ENCODE assay signal across 10 cellular contexts in the genomic region with DNA sequence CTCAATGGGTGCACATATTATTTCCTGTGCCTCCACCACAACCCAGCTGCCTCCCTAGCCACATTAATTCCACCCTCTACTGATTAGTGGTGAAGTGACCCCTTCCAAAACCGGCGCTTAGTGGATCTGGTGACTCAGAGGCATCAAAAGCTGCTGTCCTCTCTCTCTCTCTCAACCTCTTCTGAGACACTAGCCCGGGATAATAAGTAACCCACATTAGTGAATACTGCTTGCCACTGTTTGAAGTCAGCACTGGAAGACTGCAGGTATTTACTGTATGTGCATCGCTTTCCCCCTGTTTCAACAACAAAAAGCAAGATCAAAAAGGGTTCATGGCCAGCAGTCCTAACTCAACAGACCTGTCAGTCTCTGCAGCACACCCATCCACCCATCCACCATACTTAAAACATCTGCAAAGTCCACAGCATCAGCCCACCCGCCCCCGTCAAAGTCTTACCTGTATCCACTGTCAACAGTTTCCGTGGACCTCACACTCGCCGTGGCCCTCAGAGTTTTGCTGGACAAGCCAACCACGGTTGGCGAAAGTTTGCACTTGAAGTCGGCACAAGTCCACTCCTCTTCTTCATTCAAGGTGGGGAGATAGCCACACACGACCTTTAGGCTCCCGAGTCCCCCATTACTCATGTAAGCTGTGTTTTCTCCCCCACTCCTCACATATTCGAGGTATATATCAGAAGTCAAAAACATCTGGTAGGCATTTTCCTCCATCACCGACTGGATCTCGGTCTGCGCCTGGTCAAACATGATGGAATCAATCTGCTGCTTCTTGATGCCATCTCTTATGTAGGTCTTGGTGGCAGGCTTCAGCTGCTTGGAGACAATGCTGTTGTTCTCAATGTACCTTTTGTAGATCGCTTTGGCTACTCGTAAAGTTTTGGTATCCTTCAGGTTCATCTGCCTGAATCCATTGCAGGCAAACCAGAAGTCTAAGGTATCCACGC. TPM values are rescaled to one million over a fixed set of nuclear protein-coding genes. Genes with fewer than 3 reads are reported as not detected.
DNase-seq lines count a peak whose midpoint lies in the region; ATAC-seq, FAIRE-seq and TF ChIP-seq lines count a peak whose summit lies in the region.
"Had no signal": no experiment of that assay in that cellular context is flagged by ENCODE, and none has a peak within 500 bp of the region (broad histone marks: within the 10 kb centered on the region; RNA-seq: fewer than 3 reads in every experiment).

No MANE protein-coding gene starts in this region.

- intact Hi-C loops in OCI-LY7 (cut with micrococcal nuclease; ENCODE audit: unreplicated experiment), result loop anchor here (2.0 to 10.0 kb wide), 3 partner anchors 263 to 607 kb away; no protein-coding TSS in a partner anchor

- H3K79me2 ChIP-seq in GM23248 (ENCODE audit: insufficient read depth) (0 out of 2 replicates have a peak, but pooled peaks cover 6% of the 10 kb centered on the region), OCI-LY7 (ENCODE audit: insufficient read depth, low read depth, low read length) (peaks cover 7% of the 10 kb centered on the region; the same call in 1 of the 2 replicates)

- H3K36me3 ChIP-seq in GM23248 (ENCODE audit: low read depth) (no peaks in the 10 kb centered on the region), small intestine (ENCODE audit: control insufficient read depth in 2 of 2, insufficient read depth in 2 of 2, low read length in 2 of 2) (no peaks in the 10 kb centered on the region), OCI-LY7 (ENCODE audit: insufficient read depth, low read length) (0 out of 2 replicates have a peak, but pooled peaks cover 13% of the 10 kb centered on the region)

- H3K4me3 ChIP-seq in GM23248 (no peak overlapping the region), small intestine (ENCODE audit: low read depth in 1 of 2, low read length in 2 of 2) (no peak overlapping the region), OCI-LY7 (ENCODE audit: low read depth, low read length, poor library complexity, severe bottlenecking) (no peak overlapping the region)

- in situ Hi-C loops in GM23248 (cut with MboI), result loop anchor here (25.0 kb wide), 1 partner anchor 605 kb away; no protein-coding TSS in a partner anchor

- H3K4me1 ChIP-seq in GM23248 (ENCODE audit: insufficient read depth) (peaks cover 10% of the 10 kb centered on the region), small intestine (ENCODE audit: control insufficient read depth in 2 of 2, insufficient read depth in 1 of 2, low read depth in 1 of 2, low read length in 1 of 2) (peaks cover 4 to 10% of the 10 kb centered on the region in 2 donors), OCI-LY7 (ENCODE audit: insufficient read depth, low read length, poor library complexity, severe bottlenecking) (peaks cover 20% of the 10 kb centered on the region)

- no peak overlapping the region for H3K9ac ChIP-seq in GM23248

- ATAC-seq in T-helper 17 cell (peak; percentile 12), GM19395 (IDR thresholded peaks at IDR 0.05; ENCODE audit: unreplicated experiment) (no peak), GM19351 (IDR thresholded peaks at IDR 0.05; ENCODE audit: unreplicated experiment) (no peak)

- H3K9me3 ChIP-seq in GM23248 (ENCODE audit: low read depth) (no peaks in the 10 kb centered on the region), T-helper 17 cell (ENCODE audit: control insufficient read depth, low read length, poor library complexity, severe bottlenecking) (no peaks in the 10 kb centered on the region), small intestine (ENCODE audit: control insufficient read depth, low read depth) (no peaks in the 10 kb centered on the region), OCI-LY7 (ENCODE audit: low read length) (no peaks in the 10 kb centered on the region)

- H3K27ac ChIP-seq in GM23248, result no peak overlapping the region
- H3K27ac ChIP-seq in small intestine (ENCODE audit: low read depth in 1 of 2, low read length in 1 of 2), result no peak overlapping the region
- no peak overlapping the region for H3K27ac ChIP-seq in OCI-LY7 (ENCODE audit: low read depth, low read length, poor library complexity, severe bottlenecking)

- no peaks in the 10 kb centered on the region for H3K27me3 Mint-ChIP-seq in T-helper 17 cell

- 32 to 34% methylated on average over 21 of the region's 21 CpGs for WGBS in GM23248 (ENCODE audit: low coverage in 1 of 2, low lambda C conversion rate in 2 of 2, missing lambda C conversion rate in 2 of 2), 2 experiments
- 16 to 60% (median 38%) methylated on average over 21 of the region's 21 CpGs for WGBS in small intestine, 3 donors

- peaks cover 28% of the 10 kb centered on the region for H3K4me1 Mint-ChIP-seq in T-helper 17 cell

- no peak overlapping the region for H3K27ac Mint-ChIP-seq in T-helper 17 cell
- H3K27ac Mint-ChIP-seq: activated naive CD8-positive, alpha-beta T cell treated with anti-CD3 and anti-CD28 coated beads, Interleukin-2, amount 10 ng/mL, durations not matched to agents 7 days and 5 days had no signal

- no peak for FAIRE-seq in small intestine (lab: Jason Lieb, UNC)

- CTCF ChIA-PET in OCI-LY7 (lab: Charles Lee; ENCODE audit: unreplicated experiment), result no interaction called here

- no peak overlapping the region for H3K4me3 Mint-ChIP-seq in T-helper 17 cell

- peak; percentile 79 for DNase-seq in GM23248
- peak in 1 of 3 donors; percentile 42 for DNase-seq in T-helper 17 cell
- DNase-seq in fibroblast of peridontal ligament (ENCODE audit: extremely low read depth), result peak; percentile 58
- DNase-seq in small intestine, result peak; percentile 67
- no peak for DNase-seq in OCI-LY7 (ENCODE audit: low spot score)
- no peak for DNase-seq in nucleus accumbens (lab: John Stamatoyannopoulos, UW)
- DNase-seq: activated naive CD8-positive, alpha-beta T cell treated with anti-CD3 and anti-CD28 coated beads, Interleukin-2, amount 10 ng/mL, durations not matched to agents 7 days and 5 days; midbrain had no signal

- no peak overlapping the region for H2AFZ ChIP-seq in GM23248
- no peak overlapping the region for H2AFZ ChIP-seq in OCI-LY7 (ENCODE audit: low read length)

- H3K36me3 Mint-ChIP-seq in T-helper 17 cell (ENCODE audit: low read depth), result peaks cover 2% of the 10 kb centered on the region

- POLR2A ChIA-PET in OCI-LY7 (lab: Charles Lee), result interaction anchor here (0.7 kb wide), 1 partner anchor 34 kb away, joined by 3 read pairs; no protein-coding TSS in a partner anchor

- BruUV-seq in OCI-LY7 (replicated peaks; lab: Mats Ljungman, UMichigan), result no TSS peak

- H4K20me1 ChIP-seq in GM23248 (ENCODE audit: insufficient read depth), result no peaks in the 10 kb centered on the region
- peaks cover 5% of the 10 kb centered on the region; the same call in 1 of the 2 replicates for H4K20me1 ChIP-seq in OCI-LY7 (ENCODE audit: insufficient read depth, low read length)

- H3K27me3 ChIP-seq in GM23248 (replicated peaks; ENCODE audit: insufficient read depth) (no peaks in the 10 kb centered on the region), small intestine (ENCODE audit: control insufficient read depth in 2 of 2, insufficient read depth in 2 of 2, low read length in 2 of 2) (no peaks in the 10 kb centered on the region)

- H3F3A ChIP-seq in GM23248 (ENCODE audit: insufficient read depth), result peaks cover 18% of the 10 kb centered on the region

- H3K9me2 ChIP-seq in GM23248 (ENCODE audit: insufficient read depth) (no peaks in the 10 kb centered on the region), OCI-LY7 (ENCODE audit: insufficient read depth, low read length) (no peaks in the 10 kb centered on the region)

- H3K4me2 ChIP-seq in GM23248 (ENCODE audit: unreplicated experiment) (peak overlapping the region; percentile 41), OCI-LY7 (ENCODE audit: low read length) (no peak overlapping the region)

- TF ChIP-seq CTCF in OCI-LY7 (conservative IDR thresholded peaks at IDR 0.05; ENCODE audit: low read length), result no peak

RNA-seq across cellular contexts. Expression of a gene that starts 3.8 kb away (rescaled TPM):
- total RNA-seq in GM23248 (2014; rRNA removed; shearing (Covaris generic)), result 2.3 and 2.4 TPM in 2 replicates
- polyA plus RNA-seq in GM23248 (2016; fragmentation: Nextera tagmentation; extraction: Ambion mirVana), result 0.46 and 0.94 TPM in 2 replicates
- total RNA-seq in T-helper 17 cell, result 10 to 100 TPM; 28.4 to 31.6 TPM
- polyA plus RNA-seq in small intestine, result 1 to 10 TPM in 2 of 3 donors, under 1 TPM in 1; 0.89 to 9.9 (median 2.2) TPM
- total RNA-seq in OCI-LY7 (2014; rRNA removed; shearing (Covaris generic)), result 5.2 and 8.5 TPM in 2 replicates
- total RNA-seq in OCI-LY7 (2022), result 8.2 and 8.5 TPM in 2 replicates

Comparison
In these comparisons a context has a peak if more than half of its experiments do, and no peak if none do; other contexts are left out.
1. DNase-seq: peak in GM23248 (single experiment), fibroblast of peridontal ligament (single experiment) and small intestine (single experiment); none in OCI-LY7 (single experiment) and nucleus accumbens (0 of 56).